ENCODE assay signal across 8 cellular contexts in genomic region chr9:132944294-132945185, GRCh38. TPM values are rescaled to one million over a fixed set of nuclear protein-coding genes. Genes with fewer than 3 reads are reported as not detected.
DNase-seq lines count a peak whose midpoint lies in the region; ATAC-seq, FAIRE-seq and TF ChIP-seq lines count a peak whose summit lies in the region.

TSC1 (minus strand) TSS chr9:132944616; CDS start chr9:132928872, 15,744 bp downstream.

- DNase-seq in GM12865 (ENCODE audit: low read depth), result peak; percentile 97
- DNase-seq in NCI-H187 treated with DMSO at 0.1 percent for 48 hours (lab: John Stamatoyannopoulos, UW), result peak; percentile 8
- peak; percentile 70 to 98 (median 93) for DNase-seq in anterior cingulate cortex (lab: John Stamatoyannopoulos, UW)
- DNase-seq in right cardiac atrium, result peak; percentile 97 to 100 (median 99)
- DNase-seq in pulmonary artery endothelial cell (ENCODE audit: low read depth, low spot score), result peak; percentile 85
- DNase-seq in urothelium cell line (ENCODE audit: low spot score), result peak; percentile 94

- intact Hi-C loops in T-helper 2 cell treated with Interferon-gamma antibody and Interleukin-4, amounts not matched to agents 100 ng/mL and 5 ng/mL, for 36 hours (cut with micrococcal nuclease), result loop anchor here (1.0 to 2.0 kb wide), 2 partner anchors 66 to 86 kb away; partner anchors contain the start of genes AK8, GTF3C5 and SPACA9
- intact Hi-C loops in right cardiac atrium (cut with DNase I), result no loop called here

- no peak for FAIRE-seq in urothelium cell line (lab: Jason Lieb, UNC)

- peaks cover 5% of the 10 kb centered on the region for H3K4me1 ChIP-seq in right cardiac atrium (ENCODE audit: control insufficient read depth, insufficient read depth, low read length)

- no peak for TF ChIP-seq CTCF in GM12865 (IDR thresholded peaks at IDR 0.05; ENCODE audit: insufficient read depth, low read depth, low read length, missing control alignments)

- no peaks in the 10 kb centered on the region for H3K9me3 ChIP-seq in right cardiac atrium (ENCODE audit: control insufficient read depth, low read length)

- H3K27me3 ChIP-seq in right cardiac atrium (ENCODE audit: control insufficient read depth, insufficient read depth), result no peaks in the 10 kb centered on the region

- H3K27ac ChIP-seq in right cardiac atrium (ENCODE audit: low read length), result peak within 1 kb of the TSS; percentile 99

- H3K4me3 ChIP-seq in GM12865 (ENCODE audit: low read depth, low read length), result peak within 1 kb of the TSS; percentile 84
- H3K4me3 ChIP-seq in right cardiac atrium (ENCODE audit: low read length), result peak within 1 kb of the TSS; percentile 87

- peak; percentile 74 for ATAC-seq in HG02885 (IDR thresholded peaks at IDR 0.05; ENCODE audit: poor library complexity, unreplicated experiment)
- ATAC-seq in right cardiac atrium, result peak; percentile 96

- under 1% methylated on average over 72 of the region's 72 CpGs for WGBS in right cardiac atrium

RNA-seq across cellular contexts. Expression of gene TSC1, which starts in this region (rescaled TPM):
- total RNA-seq in T-helper 2 cell treated with Interferon-gamma antibody and Interleukin-4, amounts not matched to agents 100 ng/mL and 5 ng/mL, for 36 hours, result 30.7 and 34.3 TPM in 2 replicates
- total RNA-seq in right cardiac atrium (10 to 100 TPM; 30.5 to 43.1 (median 38.6) TPM), pulmonary artery endothelial cell (18.7 and 29.0 TPM in 2 replicates)
- polyA plus RNA-seq in right cardiac atrium, result 15.7 TPM

Comparison
In these comparisons a context has a peak if more than half of its experiments do, and no peak if none do; other contexts are left out.
1. Peak in every context shown above with its lines: DNase-seq, ATAC-seq, H3K4me3 ChIP-seq and H3K27ac ChIP-seq.
2. DNase-seq: peak in every context shown above with its lines; median percentile 99 in right cardiac atrium; 97 in GM12865; 94 in urothelium cell line; 93 in anterior cingulate cortex; 85 in pulmonary artery endothelial cell; 8 in NCI-H187 treated with DMSO at 0.1 percent for 48 hours.